Comparison of ENCODE assay signal across 3 cellular contexts in the genomic region with DNA sequence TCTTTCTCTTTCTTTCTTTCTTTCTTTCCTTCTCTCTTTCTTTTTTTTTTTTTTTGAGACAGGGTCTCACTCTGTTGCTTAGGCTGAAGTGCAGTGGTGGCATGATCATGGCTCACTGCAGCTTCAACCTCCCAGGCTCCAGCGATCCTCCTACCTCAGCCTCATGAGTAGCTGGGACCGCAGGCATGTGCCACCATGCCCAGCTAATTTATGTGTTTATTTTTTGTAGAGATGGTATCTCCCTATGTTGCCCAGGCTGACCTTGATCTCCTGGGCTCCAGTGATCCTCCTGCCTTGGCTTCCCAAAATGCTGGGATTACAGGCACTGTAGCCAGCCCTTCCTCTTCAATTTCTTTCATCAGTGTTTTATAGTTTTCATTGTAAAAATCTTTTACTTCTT. TPM values are rescaled to one million over a fixed set of nuclear protein-coding genes. Genes with fewer than 3 reads are reported as not detected.
"Had no signal": no experiment of that assay in that cellular context is flagged by ENCODE, and none has a peak within 500 bp of the region (broad histone marks: within the 10 kb centered on the region; RNA-seq: fewer than 3 reads in every experiment).

No MANE protein-coding gene starts in this region.

RNA-seq across cellular contexts. Expression of a gene that starts 30.6 kb away (rescaled TPM):
- total RNA-seq: HepG2, HFFc6, HT1080 had no signal
